13 cellular contexts compared by ENCODE assay signal in the genomic region with DNA sequence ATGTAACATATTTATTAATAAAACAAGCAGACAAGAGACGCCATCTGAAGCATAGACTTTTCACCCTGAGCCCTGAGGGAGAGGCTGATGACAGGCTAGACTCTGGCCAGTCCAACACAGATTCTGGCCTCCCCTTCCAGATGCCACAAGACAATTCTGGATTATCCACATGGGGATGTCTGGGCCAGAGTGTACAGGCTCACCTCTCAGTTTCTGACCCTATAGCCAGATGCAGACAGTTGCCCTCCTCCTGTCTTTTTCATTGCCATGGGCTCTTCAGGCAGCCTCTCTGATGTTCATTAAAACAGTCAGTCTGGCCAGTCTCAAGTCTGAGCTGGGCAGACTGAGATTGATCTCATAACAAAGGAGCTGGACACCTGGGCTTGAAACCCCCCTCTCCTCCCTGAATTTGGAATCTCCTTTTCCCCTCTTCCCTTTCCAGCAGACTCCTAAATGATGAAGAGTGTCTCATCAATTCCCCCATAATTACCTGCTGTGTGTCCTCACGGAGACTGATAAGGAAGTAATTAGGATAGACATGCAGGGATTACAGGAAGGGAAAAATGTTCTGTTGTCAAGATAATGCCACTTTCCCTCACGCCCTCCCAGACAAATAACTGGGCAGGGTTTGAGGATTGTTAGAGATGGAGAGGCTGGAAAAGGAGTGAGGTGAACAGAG.
DNase-seq lines count a peak whose midpoint lies in the region; ATAC-seq and TF ChIP-seq lines count a peak whose summit lies in the region.
"Had no signal": no experiment of that assay in that cellular context is flagged by ENCODE, and none has a peak within 500 bp of the region (broad histone marks: within the 10 kb centered on the region; RNA-seq: fewer than 3 reads in every experiment).

No MANE protein-coding gene starts in this region.

- no peaks in the 10 kb centered on the region for H3K9me3 ChIP-seq in BE2C
- H3K9me3 ChIP-seq in WERI-Rb-1 (ENCODE audit: severe bottlenecking), result no peaks in the 10 kb centered on the region
- H3K9me3 ChIP-seq: Caco-2 had no signal

- TF ChIP-seq CTCF in BE2C (IDR thresholded peaks at IDR 0.05; ENCODE audit: low read depth, low read length), result no peak
- TF ChIP-seq CTCF in WERI-Rb-1 (IDR thresholded peaks at IDR 0.05; ENCODE audit: low read depth, low read length), result no peak

- DNase-seq in BE2C (peak; percentile 78), NCI-H146 (lab: John Stamatoyannopoulos, UW) (peak; percentile 26), NCI-H748 (lab: John Stamatoyannopoulos, UW; ENCODE audit: unreplicated experiment) (peak; percentile 51), WERI-Rb-1 (peak; percentile 35), sciatic nerve (ENCODE audit: low spot score) (no peak)
- DNase-seq in activated CD4-positive, alpha-beta T cell treated with anti-CD3 and anti-CD28 coated beads, Interleukin-2, amount 50 U/mL, for 1 hour, result no peak
- no peak for DNase-seq in T-helper 2 cell treated with Interferon-gamma antibody and Interleukin-4, amounts not matched to agents 5 μg/mL and 100 μg/mL, for 36 hours (ENCODE audit: low spot score)
- DNase-seq: Caco-2; CD8-positive, alpha-beta memory T cell; DND-41; GDM1; GOT3; H9 had no signal

- H3K27ac ChIP-seq in WERI-Rb-1, result 0 out of 2 replicates have a peak overlapping the region, but pooled peaks have one; percentile 3

- H3K4me3 Mint-ChIP-seq in T-helper 2 cell treated with Interferon-gamma antibody and Interleukin-4, amounts not matched to agents 5 μg/mL and 100 μg/mL, for 36 hours, result no peak overlapping the region
- H3K4me3 Mint-ChIP-seq: CD8-positive, alpha-beta memory T cell; H9 had no signal

- intact Hi-C loops in sciatic nerve (cut with DNase I), result no loop called here

- H3K36me3 Mint-ChIP-seq in T-helper 2 cell treated with Interferon-gamma antibody and Interleukin-4, amounts not matched to agents 5 μg/mL and 100 μg/mL, for 36 hours (ENCODE audit: low read depth), result no peaks in the 10 kb centered on the region
- H3K36me3 Mint-ChIP-seq: CD8-positive, alpha-beta memory T cell had no signal

- peaks cover 59% of the 10 kb centered on the region for H3K4me1 ChIP-seq in BE2C
- H3K4me1 ChIP-seq: Caco-2 had no signal

- no peak overlapping the region for H3K27ac Mint-ChIP-seq in T-helper 2 cell treated with Interferon-gamma antibody and Interleukin-4, amounts not matched to agents 5 μg/mL and 100 μg/mL, for 36 hours
- H3K27ac Mint-ChIP-seq: CD8-positive, alpha-beta memory T cell had no signal

- H3K27me3 ChIP-seq in BE2C (no peaks in the 10 kb centered on the region), WERI-Rb-1 (ENCODE audit: insufficient read depth, low read depth, severe bottlenecking) (no peaks in the 10 kb centered on the region)

- H3K4me1 Mint-ChIP-seq in T-helper 2 cell treated with Interferon-gamma antibody and Interleukin-4, amounts not matched to agents 5 μg/mL and 100 μg/mL, for 36 hours (ENCODE audit: low read depth), result no peaks in the 10 kb centered on the region
- H3K4me1 Mint-ChIP-seq: CD8-positive, alpha-beta memory T cell had no signal

- H3K27me3 Mint-ChIP-seq in T-helper 2 cell treated with Interferon-gamma antibody and Interleukin-4, amounts not matched to agents 5 μg/mL and 100 μg/mL, for 36 hours (ENCODE audit: low read depth), result no peaks in the 10 kb centered on the region
- H3K27me3 Mint-ChIP-seq: CD8-positive, alpha-beta memory T cell had no signal

- H3K9me3 Mint-ChIP-seq in T-helper 2 cell treated with Interferon-gamma antibody and Interleukin-4, amounts not matched to agents 5 μg/mL and 100 μg/mL, for 36 hours, result no peaks in the 10 kb centered on the region
- H3K9me3 Mint-ChIP-seq: H9 had no signal

- ATAC-seq in sciatic nerve, result no peak

- H3K36me3 ChIP-seq in BE2C (peaks cover 19% of the 10 kb centered on the region), WERI-Rb-1 (peaks cover 20% of the 10 kb centered on the region)

- H3K4me3 ChIP-seq in BE2C (ENCODE audit: low read depth, low read length), result no peak overlapping the region
- no peak overlapping the region for H3K4me3 ChIP-seq in WERI-Rb-1 (ENCODE audit: low read depth, low read length)

Comparison
In these comparisons a context has a peak if more than half of its experiments do, and no peak if none do; other contexts are left out.
1. DNase-seq: peak in BE2C (single experiment), NCI-H146 (single experiment), NCI-H748 (single experiment) and WERI-Rb-1 (single experiment); none in activated CD4-positive, alpha-beta T cell treated with anti-CD3 and anti-CD28 coated beads, Interleukin-2, amount 50 U/mL, for 1 hour (single experiment), T-helper 2 cell treated with Interferon-gamma antibody and Interleukin-4, amounts not matched to agents 5 μg/mL and 100 μg/mL, for 36 hours (single experiment) and sciatic nerve (single experiment).